ENCODE assay signal across 36 cellular contexts in the genomic region with DNA sequence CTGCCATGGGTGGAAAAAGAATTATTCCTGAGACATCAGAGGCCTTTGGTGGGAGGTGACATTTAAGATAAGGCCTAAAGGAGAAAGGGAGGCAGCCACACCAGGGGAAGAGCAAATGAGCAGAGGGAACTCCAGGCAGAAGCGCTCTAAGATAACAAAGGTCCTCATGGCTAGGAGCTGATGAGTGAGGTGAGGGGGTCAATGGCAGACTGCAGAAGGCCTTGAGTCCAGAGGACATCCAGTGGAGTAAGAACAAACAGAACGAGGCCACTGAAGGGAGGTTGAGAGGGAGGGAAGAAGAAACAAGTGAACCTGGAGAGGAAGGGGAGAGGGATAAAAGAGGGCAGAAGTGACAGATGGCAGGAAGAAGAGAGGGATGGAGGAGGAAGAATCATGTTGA.
"Had no signal": no experiment of that assay in that cellular context is flagged by ENCODE, and none has a peak within 500 bp of the region (broad histone marks: within the 10 kb centered on the region; RNA-seq: fewer than 3 reads in every experiment).

No MANE protein-coding gene starts in this region.

- ATAC-seq: activated CD8-positive, alpha-beta T cell treated with anti-CD3 and anti-CD28 coated beads for 36 hours; activated T-cell treated with anti-CD3 and anti-CD28 coated beads, Interleukin-2, amount 50 U/mL, for 4 hours; activated T-helper 17 cell treated with anti-CD3 and anti-CD28 coated beads, Interleukin-2, amount 50 U/mL, for 72 hours; body of pancreas had no signal

- H3K27ac Mint-ChIP-seq: activated B cell treated with CpG ODN at 0.5 μM for 24 hours; activated CD4-positive, alpha-beta memory T cell treated with anti-CD3 and anti-CD28 coated beads for 36 hours; activated CD8-positive, alpha-beta T cell treated with anti-CD3 and anti-CD28 coated beads for 36 hours; activated naive CD4-positive, alpha-beta T cell treated with anti-CD3 and anti-CD28 coated beads for 36 hours; activated naive CD4-positive, alpha-beta T cell treated with anti-CD3 and anti-CD28 coated beads, Interleukin-2, amount 50 U/mL, for 72 hours; activated naive CD8-positive, alpha-beta T cell treated with anti-CD3 and anti-CD28 coated beads for 36 hours; activated T-cell treated with anti-CD3 and anti-CD28 coated beads, Interleukin-2, amount 50 U/mL, for 72 hours; activated T-helper 1 cell treated with anti-CD3 and anti-CD28 coated beads, Interleukin-12 subunit alpha, Interleukin-12 subunit beta, Interleukin-2, Interleukin-4 antibody, amounts not matched to agents 30 ng/mL and 10 ng/mL and 1 ng/mL, durations not matched to agents 14 hours and 24 hours and 36 hours; activated T-helper 17 cell treated with anti-CD3 and anti-CD28 coated beads, Interleukin-2, amount 50 U/mL, for 72 hours; T-helper 1 cell treated with Interleukin-12 subunit alpha and Interleukin-12 subunit beta and Interleukin-4 antibody, amounts not matched to agents 30 μg/mL and 1 μg/mL, for 36 hours; T-helper 2 cell treated with Interferon-gamma antibody and Interleukin-4, amounts not matched to agents 5 μg/mL and 100 μg/mL, for 36 hours had no signal

- H3K4me1 Mint-ChIP-seq: activated B cell treated with CpG ODN at 0.5 μM for 24 hours; activated naive CD8-positive, alpha-beta T cell treated with anti-CD3 and anti-CD28 coated beads for 36 hours; activated T-helper 17 cell treated with anti-CD3 and anti-CD28 coated beads, Interleukin-2, amount 50 U/mL, for 72 hours had no signal

- H3K4me3 Mint-ChIP-seq: activated B cell treated with CpG ODN at 0.5 μM for 24 hours; activated CD4-positive, alpha-beta memory T cell treated with anti-CD3 and anti-CD28 coated beads for 36 hours; activated CD8-positive, alpha-beta T cell treated with anti-CD3 and anti-CD28 coated beads for 36 hours; activated naive CD4-positive, alpha-beta T cell treated with anti-CD3 and anti-CD28 coated beads for 36 hours; activated naive CD8-positive, alpha-beta T cell treated with anti-CD3 and anti-CD28 coated beads for 36 hours; activated T-cell treated with anti-CD3 and anti-CD28 coated beads, Interleukin-2, amount 50 U/mL, for 4 hours; activated T-cell treated with anti-CD3 and anti-CD28 coated beads, Interleukin-2, amount 50 U/mL, for 72 hours; activated T-helper 1 cell treated with anti-CD3 and anti-CD28 coated beads, Interleukin-12 subunit alpha, Interleukin-12 subunit beta, Interleukin-2, Interleukin-4 antibody, amounts not matched to agents 30 ng/mL and 10 ng/mL and 1 ng/mL, durations not matched to agents 14 hours and 24 hours and 36 hours; activated T-helper 17 cell treated with anti-CD3 and anti-CD28 coated beads, Interleukin-2, amount 50 U/mL, for 72 hours; T-helper 1 cell treated with Interleukin-12 subunit alpha and Interleukin-12 subunit beta and Interleukin-4 antibody, amounts not matched to agents 30 μg/mL and 1 μg/mL, for 36 hours; T-helper 2 cell treated with Interferon-gamma antibody and Interleukin-4, amounts not matched to agents 5 μg/mL and 100 μg/mL, for 36 hours had no signal

- H3K36me3 ChIP-seq: adrenal gland, brain microvascular endothelial cell, breast epithelium had no signal

- DNase-seq: activated B cell treated with CpG ODN at 0.5 μM for 24 hours; activated CD4-positive, alpha-beta memory T cell treated with anti-CD3 and anti-CD28 coated beads for 36 hours; activated CD4-positive, alpha-beta T cell treated with anti-CD3 and anti-CD28 coated beads for 48 hours; activated CD4-positive, alpha-beta T cell treated with anti-CD3 and anti-CD28 coated beads, Interleukin-2, amount 50 U/mL, for 1 hour; activated CD4-positive, alpha-beta T cell treated with anti-CD3 and anti-CD28 coated beads, Interleukin-2, amount 50 U/mL, for 4 hours; activated CD4-positive, CD25-positive, alpha-beta regulatory T cell treated with anti-CD3 and anti-CD28 coated beads, Interleukin-2, amount 50 U/mL, for 72 hours; activated CD8-positive, alpha-beta memory T cell treated with anti-CD3 and anti-CD28 coated beads, Interleukin-2, amount 50 U/mL, for 4 hours; activated CD8-positive, alpha-beta T cell treated with anti-CD3 and anti-CD28 coated beads for 36 hours; activated effector memory CD4-positive, alpha-beta T cell treated with anti-CD3 and anti-CD28 coated beads, Interleukin-2, amount 50 U/mL, for 16 hours; activated gamma-delta T cell treated with Interleukin-2 at 50 U/mL for 16 hours; activated naive CD4-positive, alpha-beta T cell; activated naive CD4-positive, alpha-beta T cell treated with anti-CD3 and anti-CD28 coated beads for 36 hours; activated naive CD4-positive, alpha-beta T cell treated with anti-CD3 and anti-CD28 coated beads, Interleukin-2, amount 50 U/mL, for 16 hours; activated naive CD8-positive, alpha-beta T cell treated with anti-CD3 and anti-CD28 coated beads for 36 hours; activated T-cell treated with anti-CD3 and anti-CD28 coated beads for 4 hours; activated T-cell treated with anti-CD3 and anti-CD28 coated beads, Interleukin-2, amount 50 U/mL, for 1 hour; activated T-cell treated with anti-CD3 and anti-CD28 coated beads, Interleukin-2, amount 50 U/mL, for 4 hours; activated T-cell treated with anti-CD3 and anti-CD28 coated beads, Interleukin-2, amount 50 U/mL, for 72 hours; adrenal gland; amniotic stem cell; aorta; body of pancreas; brain microvascular endothelial cell; central memory CD4-positive, alpha-beta T cell; T-helper 1 cell; T-helper 2 cell; T-helper 9 cell had no signal

- H3K27me3 Mint-ChIP-seq: activated B cell treated with CpG ODN at 0.5 μM for 24 hours; activated CD4-positive, alpha-beta memory T cell treated with anti-CD3 and anti-CD28 coated beads for 36 hours; activated CD8-positive, alpha-beta T cell treated with anti-CD3 and anti-CD28 coated beads for 36 hours; activated naive CD8-positive, alpha-beta T cell treated with anti-CD3 and anti-CD28 coated beads for 36 hours; activated T-helper 17 cell treated with anti-CD3 and anti-CD28 coated beads, Interleukin-2, amount 50 U/mL, for 72 hours had no signal

- H3K4me3 ChIP-seq: adrenal gland, body of pancreas, breast epithelium had no signal

- H3K27me3 ChIP-seq: adrenal gland, body of pancreas, brain microvascular endothelial cell, breast epithelium had no signal

- FAIRE-seq: astrocyte, TTC549 had no signal

- H3K9me3 ChIP-seq: adrenal gland, body of pancreas, breast epithelium had no signal

- H3K36me3 Mint-ChIP-seq: activated naive CD4-positive, alpha-beta T cell treated with anti-CD3 and anti-CD28 coated beads, Interleukin-2, amount 50 U/mL, for 72 hours; activated naive CD8-positive, alpha-beta T cell treated with anti-CD3 and anti-CD28 coated beads for 36 hours had no signal

- H3K4me1 ChIP-seq: adrenal gland, body of pancreas, breast epithelium had no signal

- H3K27ac ChIP-seq: adrenal gland, body of pancreas, brain microvascular endothelial cell, breast epithelium, VCaP had no signal

- H3K9me3 Mint-ChIP-seq: activated B cell treated with CpG ODN at 0.5 μM for 24 hours; activated CD4-positive, alpha-beta memory T cell treated with anti-CD3 and anti-CD28 coated beads for 36 hours; activated CD8-positive, alpha-beta T cell treated with anti-CD3 and anti-CD28 coated beads for 36 hours; activated naive CD4-positive, alpha-beta T cell treated with anti-CD3 and anti-CD28 coated beads for 36 hours; activated naive CD4-positive, alpha-beta T cell treated with anti-CD3 and anti-CD28 coated beads, Interleukin-2, amount 50 U/mL, for 72 hours; activated naive CD8-positive, alpha-beta T cell treated with anti-CD3 and anti-CD28 coated beads for 36 hours; activated T-cell treated with anti-CD3 and anti-CD28 coated beads, Interleukin-2, amount 50 U/mL, for 4 hours; activated T-cell treated with anti-CD3 and anti-CD28 coated beads, Interleukin-2, amount 50 U/mL, for 72 hours; activated T-helper 1 cell treated with anti-CD3 and anti-CD28 coated beads, Interleukin-12 subunit alpha, Interleukin-12 subunit beta, Interleukin-2, Interleukin-4 antibody, amounts not matched to agents 30 ng/mL and 10 ng/mL and 1 ng/mL, durations not matched to agents 14 hours and 24 hours and 36 hours; activated T-helper 17 cell treated with anti-CD3 and anti-CD28 coated beads, Interleukin-2, amount 50 U/mL, for 72 hours; T-helper 1 cell treated with Interleukin-12 subunit alpha and Interleukin-12 subunit beta and Interleukin-4 antibody, amounts not matched to agents 30 μg/mL and 1 μg/mL, for 36 hours; T-helper 2 cell treated with Interferon-gamma antibody and Interleukin-4, amounts not matched to agents 5 μg/mL and 100 μg/mL, for 36 hours had no signal
